ENCODE assay signal across 1 cellular context in the genomic region with DNA sequence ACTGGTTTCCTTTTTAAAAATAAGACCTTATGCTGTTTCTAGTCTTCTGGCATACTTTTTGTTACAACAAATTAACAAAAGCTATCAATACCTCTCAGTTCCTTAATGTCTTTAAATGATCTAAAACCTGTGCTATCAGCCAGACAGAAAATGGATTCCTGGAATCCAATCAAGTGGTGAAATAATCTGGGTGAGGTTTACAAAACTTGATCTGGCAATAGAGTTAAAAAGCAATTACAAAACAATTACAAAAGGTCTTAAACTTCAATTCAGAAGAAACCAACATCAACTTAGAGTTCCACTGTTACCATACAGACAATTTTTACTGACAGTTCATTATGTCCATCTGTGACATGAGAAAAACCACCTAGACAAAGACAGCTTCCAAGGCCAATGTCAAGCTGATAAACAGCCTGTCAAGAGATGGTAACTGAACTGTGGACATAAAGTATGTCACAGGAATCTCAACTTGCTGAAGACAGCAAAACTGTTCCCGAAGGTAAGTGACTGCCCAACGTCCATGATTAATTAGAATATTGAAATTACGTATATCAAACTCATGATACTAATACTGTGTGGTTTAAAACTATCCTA.
TF ChIP-seq lines count a peak whose summit lies in the region.

No MANE protein-coding gene starts in this region.

TF ChIP-seq in K562, 482 proteins besides CTCF, POLR2A, EP300 and RAD21:
- TF ChIP-seq ZNF23 (CRISPR knock-in tag; IDR thresholded peaks at IDR 0.05) (no peak), NR2C1 (IDR thresholded peaks at IDR 0.05) (no peak), NR2C1 (tag; IDR thresholded peaks at IDR 0.05) (no peak), SMARCC2 (IDR thresholded peaks at IDR 0.05; ENCODE audit: low read depth) (no peak), HNRNPL (IDR thresholded peaks at IDR 0.05; ENCODE audit: low read depth, low read length) (no peak), ZNF133 (CRISPR knock-in tag; IDR thresholded peaks at IDR 0.05) (no peak), RFX5 (IDR thresholded peaks at IDR 0.05; ENCODE audit: low read depth, low read length) (no peak), MEIS2 (IDR thresholded peaks at IDR 0.05; ENCODE audit: partially characterized antibody) (peak; percentile 86), PBX2 (CRISPR knock-in tag; IDR thresholded peaks at IDR 0.05; ENCODE audit: low read depth) (no peak), PBX2 (tag; conservative IDR thresholded peaks at IDR 0.05; ENCODE audit: low read depth) (peak; percentile 89), ZEB2 (IDR thresholded peaks at IDR 0.05) (no peak)
- TF ChIP-seq, protein P1, sequence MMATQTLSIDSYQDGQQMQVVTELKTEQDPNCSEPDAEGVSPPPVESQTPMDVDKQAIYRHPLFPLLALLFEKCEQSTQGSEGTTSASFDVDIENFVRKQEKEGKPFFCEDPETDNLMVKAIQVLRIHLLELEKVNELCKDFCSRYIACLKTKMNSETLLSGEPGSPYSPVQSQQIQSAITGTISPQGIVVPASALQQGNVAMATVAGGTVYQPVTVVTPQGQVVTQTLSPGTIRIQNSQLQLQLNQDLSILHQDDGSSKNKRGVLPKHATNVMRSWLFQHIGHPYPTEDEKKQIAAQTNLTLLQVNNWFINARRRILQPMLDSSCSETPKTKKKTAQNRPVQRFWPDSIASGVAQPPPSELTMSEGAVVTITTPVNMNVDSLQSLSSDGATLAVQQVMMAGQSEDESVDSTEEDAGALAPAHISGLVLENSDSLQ (IDR thresholded peaks at IDR 0.05), result peak; percentile 60; the same call in 1 of the 2 replicates
